24 cellular contexts compared by ENCODE assay signal in the genomic region with DNA sequence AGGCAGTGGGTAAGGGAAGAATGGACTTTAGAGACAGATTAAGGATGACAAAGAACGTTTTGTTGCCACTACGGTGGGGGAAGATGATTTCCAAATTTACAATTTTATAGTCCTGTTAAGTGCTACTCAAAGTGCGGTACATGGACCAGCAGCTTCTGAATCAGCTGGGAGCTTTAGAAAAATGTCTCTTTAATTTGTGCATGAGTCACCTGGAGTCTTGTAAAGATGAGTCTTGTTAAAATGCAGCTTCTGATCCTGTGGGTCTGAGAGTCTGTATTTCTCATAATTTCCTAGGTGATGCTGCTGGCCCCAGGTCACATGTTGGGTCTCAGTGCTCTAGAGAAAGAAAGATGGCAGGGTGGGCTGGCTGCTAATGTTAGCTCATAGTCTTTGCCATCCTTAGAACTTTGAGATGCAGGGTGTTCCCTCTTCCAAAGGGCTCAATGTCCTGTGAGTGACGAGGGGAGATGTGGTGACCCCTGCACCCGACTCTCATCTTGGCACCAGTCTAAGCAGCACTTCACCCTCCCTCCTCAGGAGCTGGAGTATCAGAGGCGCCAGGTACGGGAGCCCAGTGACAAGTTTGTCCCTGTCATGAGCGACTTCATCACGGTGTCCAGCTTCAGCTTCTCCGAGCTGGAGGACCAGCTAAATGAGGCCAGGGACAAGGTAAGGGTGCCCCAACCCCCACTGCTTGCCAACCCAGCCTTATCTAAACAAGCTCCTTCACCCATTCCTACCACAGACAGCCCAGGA. TPM values are rescaled to one million over a fixed set of nuclear protein-coding genes. Genes with fewer than 3 reads are reported as not detected.
DNase-seq lines count a peak whose midpoint lies in the region; ATAC-seq, FAIRE-seq and TF ChIP-seq lines count a peak whose summit lies in the region.
"Had no signal": no experiment of that assay in that cellular context is flagged by ENCODE, and none has a peak within 500 bp of the region (broad histone marks: within the 10 kb centered on the region; RNA-seq: fewer than 3 reads in every experiment).

No MANE protein-coding gene starts in this region.

- CTCF ChIA-PET in H1 (lab: Charles Lee; ENCODE audit: partially characterized antibody), result interaction anchor here (0.6 to 1.9 kb wide), 5 partner anchors 11 to 510 kb away, joined by 3 to 5 read pairs (median 3); no protein-coding TSS in a partner anchor

- H3K27ac Mint-ChIP-seq in progenitor cell of endocrine pancreas, result no peak overlapping the region
- H3K27ac Mint-ChIP-seq: GM23338 had no signal

- 92% methylated on average over 10 of the region's 10 CpGs; no CpG with 5 or more reads in 1 of the 2 experiments for WGBS in H1 (ENCODE audit: extremely low coverage in 1 of 2, insufficient coverage in 1 of 2, insufficient read length in 1 of 2, insufficient replicate concordance in 2 of 2, low coverage in 1 of 2, low lambda C conversion rate in 2 of 2, missing lambda C conversion rate in 1 of 2), 2 experiments

- 0 out of 7 replicates have a peak, but pooled peaks cover 0 to 2% (median 0%) of the 10 kb centered on the region in 4 experiments for H3K27me3 ChIP-seq in H1 (replicated peaks in 1 of 4; ENCODE audit: control insufficient read depth in 3 of 4, extremely low read depth in 1 of 4, insufficient read depth in 3 of 4, low read length in 3 of 4)
- H3K27me3 ChIP-seq: Peyer's patch had no signal

- ATAC-seq in HG03354 (IDR thresholded peaks at IDR 0.05; ENCODE audit: poor library complexity, severe bottlenecking, unreplicated experiment) (no peak), HG02763 (IDR thresholded peaks at IDR 0.05; ENCODE audit: unreplicated experiment) (no peak)
- ATAC-seq: GM12878, GM23338, HCT116 had no signal

- H3K27ac ChIP-seq in H1 (ENCODE audit: low read depth, low read length), result no peak overlapping the region
- H3K27ac ChIP-seq: C4-2B, Peyer's patch had no signal

- no peak overlapping the region for H3K4me3 ChIP-seq in H1 (ENCODE audit: extremely low read depth in 1 of 4, insufficient read depth in 2 of 4, low read depth in 3 of 4, low read length in 4 of 4)
- H3K4me3 ChIP-seq: GM12878, GM23338, Peyer's patch had no signal

- H3K23ac ChIP-seq in H1 (ENCODE audit: insufficient read length), result no peak overlapping the region

- peak overlapping the region; percentile 41; the same call in 1 of the 2 replicates for H2BK20ac ChIP-seq in H1 (ENCODE audit: low read length)

- DNase-seq in COLO829 (ENCODE audit: low spot score), result peak; percentile 57
- DNase-seq in GM04504 (ENCODE audit: low read depth), result peak; percentile 9
- no peak for DNase-seq in H1 (ENCODE audit: low read depth in 1 of 2, low spot score in 2 of 2)
- DNase-seq in posterior vena cava (ENCODE audit: low spot score), result peak; percentile 32
- no peak for DNase-seq in progenitor cell of endocrine pancreas (ENCODE audit: low spot score, unreplicated experiment)
- no peak for DNase-seq in middle frontal gyrus (ENCODE audit: extremely low spot score, low spot score)
- DNase-seq: AML-193, DMS 273 treated with DMSO at 0.1 percent for 48 hours, DND-41, GF-D8, NCI-H1048, NCI-H1436 treated with DMSO at 0.1 percent for 48 hours, NCI-H2029 treated with DMSO at 0.1 percent for 48 hours, NCI-H446 treated with DMSO at 0.1 percent for 48 hours, NCI-H69, SW 1271 had no signal

- FAIRE-seq in H1 (lab: Jason Lieb, UNC), result no peak
- FAIRE-seq: GM12878, GM19239 had no signal

- no peak overlapping the region for H3K4me3 Mint-ChIP-seq in progenitor cell of endocrine pancreas (ENCODE audit: low read depth)
- H3K4me3 Mint-ChIP-seq: GM23338 had no signal

- TF ChIP-seq EP300 in H1 (IDR thresholded peaks at IDR 0.05; ENCODE audit: borderline replicate concordance in 1 of 2, low read depth in 2 of 2, low read length in 2 of 2), result no peak

- TF ChIP-seq RAD21 in H1 (IDR thresholded peaks at IDR 0.05 in 1 of 2, conservative IDR thresholded peaks at IDR 0.05 in 1 of 2; ENCODE audit: low read depth in 2 of 2, low read length in 2 of 2), result no peak

- no peaks in the 10 kb centered on the region for H3K9me3 Mint-ChIP-seq in progenitor cell of endocrine pancreas (ENCODE audit: low read depth)
- H3K9me3 Mint-ChIP-seq: GM23338 had no signal

- TF ChIP-seq POLR2A in H1 (IDR thresholded peaks at IDR 0.05; ENCODE audit: control extremely low read depth in 1 of 2, low read depth in 2 of 2, low read length in 2 of 2), result no peak

- no peak overlapping the region for H3K9ac ChIP-seq in H1 (replicated peaks in 1 of 4; ENCODE audit: extremely low read depth in 1 of 4, low read depth in 3 of 4, low read length in 3 of 4)

- H2AK5ac ChIP-seq in H1 (ENCODE audit: low read depth, low read length), result no peak overlapping the region

- no peaks in the 10 kb centered on the region for H3K79me2 ChIP-seq in H1 (ENCODE audit: control insufficient read depth in 1 of 2, insufficient read depth in 2 of 2, low read length in 2 of 2)

- no peak overlapping the region for H2BK12ac ChIP-seq in H1 (ENCODE audit: low read depth, low read length)

- POLR2A ChIA-PET in H1 (lab: Charles Lee; ENCODE audit: partially characterized antibody), result no interaction called here

- no peak overlapping the region for H2BK15ac ChIP-seq in H1 (ENCODE audit: low read length)

- peaks cover 7% of the 10 kb centered on the region for H3K27me3 Mint-ChIP-seq in progenitor cell of endocrine pancreas

- no peak overlapping the region for H2BK120ac ChIP-seq in H1 (replicated peaks; ENCODE audit: low read depth, low read length)

- no peaks in the 10 kb centered on the region for H3K9me3 ChIP-seq in H1 (ENCODE audit: insufficient read depth in 2 of 2, low read depth in 1 of 2, low read length in 1 of 2)
- H3K9me3 ChIP-seq: Peyer's patch had no signal

- no peak overlapping the region for H3K4me2 ChIP-seq in H1 (ENCODE audit: insufficient read depth in 1 of 2, low read depth in 2 of 2, low read length in 2 of 2)
- H3K4me2 ChIP-seq: GM23338 had no signal

- H2AFZ ChIP-seq in H1 (ENCODE audit: low read length), result no peak overlapping the region
- H2AFZ ChIP-seq: GM23338 had no signal

- H3K56ac ChIP-seq in H1 (replicated peaks; ENCODE audit: insufficient read length, low read depth, low read length), result no peak overlapping the region

- no peaks in the 10 kb centered on the region for H3K79me1 ChIP-seq in H1 (ENCODE audit: low read depth, low read length)

- peak overlapping the region; percentile 71; the same call in 1 of the 2 replicates for H4K8ac ChIP-seq in H1 (ENCODE audit: extremely low read depth, insufficient read depth, low read length)

- TF ChIP-seq CTCF in H1 (IDR thresholded peaks at IDR 0.05; ENCODE audit: control extremely low read depth in 1 of 3, insufficient read depth in 1 of 3, low read depth in 1 of 3, low read length in 3 of 3), result no peak
- TF ChIP-seq CTCF in progenitor cell of endocrine pancreas (IDR thresholded peaks at IDR 0.05; ENCODE audit: unreplicated experiment), result no peak

- H3K4ac ChIP-seq in H1 (replicated peaks; ENCODE audit: insufficient read length, low read depth, low read length), result no peak overlapping the region

- H3K36me3 Mint-ChIP-seq in progenitor cell of endocrine pancreas (ENCODE audit: insufficient read depth), result peaks cover 5% of the 10 kb centered on the region

- intact Hi-C loops in posterior vena cava (cut with DNase I), result loop anchor here (10.0 kb wide), 1 partner anchor 535 kb away; no protein-coding TSS in a partner anchor

- peaks cover 0 to 12% (median 7%) of the 10 kb centered on the region in 4 experiments; a peak in 4 of 7 replicates for H3K4me1 ChIP-seq in H1 (replicated peaks in 1 of 4; ENCODE audit: control insufficient read depth in 3 of 4, insufficient read depth in 4 of 4, low read length in 3 of 4)
- H3K4me1 ChIP-seq: Peyer's patch had no signal

- H2BK5ac ChIP-seq in H1 (ENCODE audit: low read depth, low read length), result no peak overlapping the region

- H3K14ac ChIP-seq in H1 (ENCODE audit: insufficient read length), result no peak overlapping the region

- H3K23me2 ChIP-seq in H1 (ENCODE audit: low read depth, low read length), result no peaks in the 10 kb centered on the region

- H4K5ac ChIP-seq in H1 (ENCODE audit: insufficient read length, low read depth, low read length), result no peak overlapping the region

- H4K20me1 ChIP-seq in H1 (replicated peaks in 1 of 2; ENCODE audit: control insufficient read depth in 1 of 2, insufficient read depth in 2 of 2, low read length in 2 of 2), result no peaks in the 10 kb centered on the region

- no peaks in the 10 kb centered on the region for H3K36me3 ChIP-seq in H1 (ENCODE audit: control insufficient read depth in 2 of 4, insufficient read depth in 4 of 4, low read length in 3 of 4)

- H3K18ac ChIP-seq in H1 (ENCODE audit: extremely low read depth, low read length), result no peak overlapping the region

- no peak overlapping the region for H4K91ac ChIP-seq in H1 (replicated peaks; ENCODE audit: insufficient read length, low read length)

- H3K4me1 Mint-ChIP-seq in progenitor cell of endocrine pancreas (ENCODE audit: low read depth), result no peaks in the 10 kb centered on the region

TF ChIP-seq in H1, 55 proteins besides CTCF, POLR2A, EP300 and RAD21:
- TF ChIP-seq POLR2AphosphoS5 (IDR thresholded peaks at IDR 0.05; ENCODE audit: low read depth, low read length), result 0 out of 2 replicates have a peak, but pooled peaks have one; percentile 3
- no peak for TF ChIP-seq EGR1 (IDR thresholded peaks at IDR 0.05; ENCODE audit: borderline replicate concordance, low read depth, low read length)

RNA-seq across cellular contexts. Expression of a gene that starts 34.5 kb away (rescaled TPM):
- total RNA-seq in H1 (2021; fragmentation: NEBNext Ultra II Directional; extraction: Animal tissue kit (Norgen Biotek cat#: 25700)), result 18.5 and 19.7 TPM in 2 replicates
- 13.4 and 15.1 TPM in 2 replicates for polyA plus RNA-seq in H1 (2011; rRNA removed)
- polyA plus RNA-seq in H1 (2011; cell fraction: cytosol; rRNA removed), result 15.5 TPM
- 20.1 TPM for polyA plus RNA-seq in H1 (2011; cell fraction: nucleus; rRNA removed)
- polyA plus RNA-seq in H1 (2012, experiment 1 of 2), result 13.7 to 19.2 TPM (median 17.3 TPM) in 4 replicates
- 20.0 TPM for polyA plus RNA-seq in H1 (2012, experiment 2 of 2)
- polyA plus RNA-seq in H1 (2013, experiment 1 of 2), result 9.9 TPM
- polyA plus RNA-seq in H1 (2013, experiment 2 of 2), result 9.4 TPM
- 28.3 and 33.5 TPM in 2 replicates for polyA minus RNA-seq in H1 (2011; rRNA and poly(A)+ RNA removed)
- polyA minus RNA-seq in H1 (2011; cell fraction: cytosol; rRNA and poly(A)+ RNA removed), result 11.9 TPM
- polyA minus RNA-seq in H1 (2011; cell fraction: nucleus; rRNA and poly(A)+ RNA removed), result 19.5 TPM
- total RNA-seq in posterior vena cava (10 to 100 TPM; 18.3 to 27.3 TPM), progenitor cell of endocrine pancreas (15.9 and 17.5 TPM in 2 replicates)

Comparison
In these comparisons a context has a peak if more than half of its experiments do, and no peak if none do; other contexts are left out.
1. DNase-seq: peak in COLO829 (single experiment), GM04504 (single experiment) and posterior vena cava (single experiment); none in H1 (0 of 2), progenitor cell of endocrine pancreas (single experiment) and middle frontal gyrus (single experiment).